ENCODE assay signal across 20 cellular contexts in the genomic region with DNA sequence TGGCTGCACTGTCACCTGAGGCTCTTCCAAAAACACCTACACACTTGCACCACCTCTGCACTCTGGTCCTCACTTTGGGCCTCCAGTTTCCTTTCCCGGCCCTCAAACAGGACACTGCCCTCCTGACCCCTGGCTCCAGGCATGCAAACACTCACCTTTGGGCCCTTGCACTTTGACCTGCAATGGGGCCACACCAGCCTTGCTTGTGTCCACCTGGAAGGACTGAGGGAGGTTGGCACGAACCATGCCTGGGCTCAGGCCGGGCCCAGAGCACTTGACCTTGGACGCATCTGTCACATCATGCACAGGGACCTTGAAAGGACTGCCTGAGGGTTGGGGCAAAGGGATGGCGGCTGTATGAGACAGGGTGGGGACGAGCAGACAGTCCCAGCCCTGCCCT. TPM values are rescaled to one million over a fixed set of nuclear protein-coding genes. Genes with fewer than 3 reads are reported as not detected.
DNase-seq lines count a peak whose midpoint lies in the region; ATAC-seq and TF ChIP-seq lines count a peak whose summit lies in the region.
"Had no signal": no experiment of that assay in that cellular context is flagged by ENCODE, and none has a peak within 500 bp of the region (broad histone marks: within the 10 kb centered on the region; RNA-seq: fewer than 3 reads in every experiment).

No MANE protein-coding gene starts in this region.

- peaks cover 23% of the 10 kb centered on the region for H3K36me3 Mint-ChIP-seq in activated naive CD8-positive, alpha-beta T cell treated with anti-CD3 and anti-CD28 coated beads, Interleukin-2, amount 50 U/mL, for 24 hours (ENCODE audit: low read depth)
- peaks cover 0 to 11% (median 0%) of the 10 kb centered on the region in 5 donors for H3K36me3 Mint-ChIP-seq in naive thymus-derived CD4-positive, alpha-beta T cell

- no peaks in the 10 kb centered on the region for H3K27me3 Mint-ChIP-seq in activated naive CD8-positive, alpha-beta T cell treated with anti-CD3 and anti-CD28 coated beads, Interleukin-2, amount 50 U/mL, for 24 hours
- H3K27me3 Mint-ChIP-seq in naive thymus-derived CD4-positive, alpha-beta T cell, result no peaks in the 10 kb centered on the region
- H3K27me3 Mint-ChIP-seq: activated T-helper 17 cell treated with anti-CD3 and anti-CD28 coated beads, Interleukin-2, amount 50 U/mL, for 72 hours; naive thymus-derived CD8-positive, alpha-beta T cell had no signal

- H3K4me1 Mint-ChIP-seq in activated naive CD8-positive, alpha-beta T cell treated with anti-CD3 and anti-CD28 coated beads, Interleukin-2, amount 50 U/mL, for 24 hours, result peaks cover 35% of the 10 kb centered on the region
- H3K4me1 Mint-ChIP-seq in naive thymus-derived CD4-positive, alpha-beta T cell, result peaks cover 4 to 16% (median 5%) of the 10 kb centered on the region in 7 donors
- H3K4me1 Mint-ChIP-seq: activated T-helper 17 cell treated with anti-CD3 and anti-CD28 coated beads, Interleukin-2, amount 50 U/mL, for 72 hours had no signal

- ATAC-seq in left ventricle myocardium superior, result no peak
- no peak for ATAC-seq in activated naive CD8-positive, alpha-beta T cell treated with anti-CD3 and anti-CD28 coated beads, Interleukin-2, amount 50 U/mL, for 24 hours
- no peak for ATAC-seq in naive thymus-derived CD4-positive, alpha-beta T cell
- ATAC-seq in HG02571 (IDR thresholded peaks at IDR 0.05; ENCODE audit: unreplicated experiment), result no peak
- ATAC-seq: activated T-helper 17 cell treated with anti-CD3 and anti-CD28 coated beads, Interleukin-2, amount 50 U/mL, for 72 hours; heart right ventricle; naive thymus-derived CD8-positive, alpha-beta T cell had no signal

- no peak overlapping the region for H3K4me3 ChIP-seq in right atrium auricular region
- H3K4me3 ChIP-seq in naive thymus-derived CD4-positive, alpha-beta T cell (ENCODE audit: low read length), result no peak overlapping the region
- H3K4me3 ChIP-seq: heart right ventricle, tibial nerve had no signal

- no peaks in the 10 kb centered on the region for H3K27me3 ChIP-seq in right atrium auricular region
- no peaks in the 10 kb centered on the region for H3K27me3 ChIP-seq in naive thymus-derived CD4-positive, alpha-beta T cell (ENCODE audit: control insufficient read depth in 2 of 2, insufficient read depth in 2 of 2, low read length in 2 of 2)
- H3K27me3 ChIP-seq: heart right ventricle, tibial nerve had no signal

- no peaks in the 10 kb centered on the region for H3K9me3 Mint-ChIP-seq in activated naive CD8-positive, alpha-beta T cell treated with anti-CD3 and anti-CD28 coated beads, Interleukin-2, amount 50 U/mL, for 24 hours
- H3K9me3 Mint-ChIP-seq in naive thymus-derived CD4-positive, alpha-beta T cell, result no peaks in the 10 kb centered on the region
- H3K9me3 Mint-ChIP-seq: activated T-helper 17 cell treated with anti-CD3 and anti-CD28 coated beads, Interleukin-2, amount 50 U/mL, for 72 hours; naive thymus-derived CD8-positive, alpha-beta T cell had no signal

- CTCF ChIA-PET in naive thymus-derived CD4-positive, alpha-beta T cell (lab: Charles Lee), result no interaction called here

- peak overlapping the region; percentile 12 to 53 for H3K27ac ChIP-seq in right atrium auricular region
- H3K27ac ChIP-seq in naive thymus-derived CD4-positive, alpha-beta T cell (ENCODE audit: low read depth, low read length), result peak overlapping the region; percentile 21
- H3K27ac ChIP-seq: WERI-Rb-1 had no signal

- POLR2A ChIA-PET in naive thymus-derived CD4-positive, alpha-beta T cell (lab: Charles Lee), result no interaction called here

- no peak overlapping the region for H3K4me3 Mint-ChIP-seq in activated naive CD8-positive, alpha-beta T cell treated with anti-CD3 and anti-CD28 coated beads, Interleukin-2, amount 50 U/mL, for 24 hours
- H3K4me3 Mint-ChIP-seq in naive thymus-derived CD4-positive, alpha-beta T cell, result no peak overlapping the region
- H3K4me3 Mint-ChIP-seq: activated T-helper 17 cell treated with anti-CD3 and anti-CD28 coated beads, Interleukin-2, amount 50 U/mL, for 72 hours had no signal

- no peak for TF ChIP-seq CTCF in right atrium auricular region (IDR thresholded peaks at IDR 0.05)

- peaks cover 89% of the 10 kb centered on the region for H3K36me3 ChIP-seq in right atrium auricular region
- peaks cover 38 to 93% (median 40%) of the 10 kb centered on the region in 3 experiments for H3K36me3 ChIP-seq in naive thymus-derived CD4-positive, alpha-beta T cell (ENCODE audit: control insufficient read depth in 2 of 3, insufficient read depth in 3 of 3, low read length in 3 of 3)

- H3K9me3 ChIP-seq in right atrium auricular region, result no peaks in the 10 kb centered on the region
- H3K9me3 ChIP-seq in naive thymus-derived CD4-positive, alpha-beta T cell (ENCODE audit: control insufficient read depth in 2 of 3, low read length in 3 of 3), result no peaks in the 10 kb centered on the region
- H3K9me3 ChIP-seq: heart right ventricle, tibial nerve had no signal

- intact Hi-C loops in left ventricle myocardium superior (cut with micrococcal nuclease), result no loop called here
- intact Hi-C loops in naive thymus-derived CD4-positive, alpha-beta T cell (cut with micrococcal nuclease), result no loop called here
- intact Hi-C loops in posterior vena cava (cut with DNase I), result no loop called here

- peaks cover 0 to 18% of the 10 kb centered on the region in 2 donors for H3K4me1 ChIP-seq in right atrium auricular region
- peaks cover 0 to 45% of the 10 kb centered on the region in 2 donors for H3K4me1 ChIP-seq in naive thymus-derived CD4-positive, alpha-beta T cell (ENCODE audit: control insufficient read depth in 2 of 2, insufficient read depth in 2 of 2, low read length in 2 of 2)
- H3K4me1 ChIP-seq: tibial nerve had no signal

- DNase-seq in right atrium auricular region (ENCODE audit: low spot score), result no peak
- no peak for DNase-seq in left ventricle myocardium superior
- no peak for DNase-seq in activated naive CD8-positive, alpha-beta T cell treated with anti-CD3 and anti-CD28 coated beads, Interleukin-2, amount 50 U/mL, for 24 hours
- no peak for DNase-seq in naive thymus-derived CD4-positive, alpha-beta T cell
- no peak for DNase-seq in SK-N-DZ (ENCODE audit: low spot score)
- DNase-seq in AML-193 (lab: John Stamatoyannopoulos, UW), result no peak
- DNase-seq in posterior vena cava (ENCODE audit: low spot score), result no peak
- DNase-seq: amniotic stem cell; heart right ventricle; KG1; naive thymus-derived CD8-positive, alpha-beta T cell; NCI-H1048; NCI-H2081 treated with DMSO at 0.1 percent for 48 hours; NCI-H524 treated with DMSO at 0.1 percent for 48 hours; Right ventricle myocardium superior; stimulated activated CD4-positive, alpha-beta T cell treated with anti-CD3 and anti-CD28 coated beads, Interleukin-12 subunit alpha, Interleukin-12 subunit beta, amount 100 ng/mL, for 4 hours; WERI-Rb-1 had no signal

- peak overlapping the region; percentile 60 for H3K27ac Mint-ChIP-seq in activated naive CD8-positive, alpha-beta T cell treated with anti-CD3 and anti-CD28 coated beads, Interleukin-2, amount 50 U/mL, for 24 hours
- peak overlapping the region in 4 of 9 donors; percentile 58 to 85 (median 70) for H3K27ac Mint-ChIP-seq in naive thymus-derived CD4-positive, alpha-beta T cell
- H3K27ac Mint-ChIP-seq: activated T-helper 17 cell treated with anti-CD3 and anti-CD28 coated beads, Interleukin-2, amount 50 U/mL, for 72 hours had no signal

RNA-seq across cellular contexts. Expression of a gene that starts 15.6 kb away (rescaled TPM):
- total RNA-seq in right atrium auricular region (100 to 1,000 TPM; 263 to 419 TPM), left ventricle myocardium superior (228 TPM), posterior vena cava (1,000 to 10,000 TPM; 5,571 to 6,731 TPM)
- 1,000 to 10,000 TPM in 2 of 5 experiments, 100 to 1,000 TPM in 3; 440 to 1,423 (median 604) TPM for total RNA-seq in naive thymus-derived CD4-positive, alpha-beta T cell
- polyA plus RNA-seq in naive thymus-derived CD4-positive, alpha-beta T cell, result 100 to 1,000 TPM in 1 of 2 donors, 10 to 100 TPM in 1; 96.0 to 333 TPM
- 118 and 164 TPM in 2 replicates for polyA plus RNA-seq in SK-N-DZ (2014; cell fraction: cytosol; rRNA removed)
- polyA plus RNA-seq in SK-N-DZ (2014; cell fraction: nucleus; rRNA removed), result 267 and 369 TPM in 2 replicates

RNA-seq across cellular contexts. Expression of a gene that starts 20.3 kb away (rescaled TPM):
- total RNA-seq in right atrium auricular region, result 10 to 100 TPM; 41.5 to 47.0 TPM
- 51.3 TPM for total RNA-seq in left ventricle myocardium superior
- total RNA-seq in naive thymus-derived CD4-positive, alpha-beta T cell, result 100 to 1,000 TPM in 2 of 5 experiments, 10 to 100 TPM in 3; 53.5 to 141 (median 89.9) TPM
- polyA plus RNA-seq in naive thymus-derived CD4-positive, alpha-beta T cell, result 10 to 100 TPM; 31.5 to 34.6 TPM
- polyA plus RNA-seq in SK-N-DZ (2014; cell fraction: cytosol; rRNA removed), result 76.3 and 77.9 TPM in 2 replicates
- 63.6 and 71.0 TPM in 2 replicates for polyA plus RNA-seq in SK-N-DZ (2014; cell fraction: nucleus; rRNA removed)
- 10 to 100 TPM; 61.8 to 67.2 TPM for total RNA-seq in posterior vena cava

RNA-seq across cellular contexts. Expression of a gene that starts 39.3 kb away (rescaled TPM):
- 1,000 to 10,000 TPM; 1,667 to 4,587 TPM for total RNA-seq in right atrium auricular region
- 1,898 TPM for total RNA-seq in left ventricle myocardium superior
- total RNA-seq in naive thymus-derived CD4-positive, alpha-beta T cell, result 1,000 to 10,000 TPM; 2,926 to 5,130 (median 5,063) TPM
- 1,000 to 10,000 TPM; 6,302 to 7,439 TPM for polyA plus RNA-seq in naive thymus-derived CD4-positive, alpha-beta T cell
- 4,718 and 5,431 TPM in 2 replicates for polyA plus RNA-seq in SK-N-DZ (2014; cell fraction: cytosol; rRNA removed)
- polyA plus RNA-seq in SK-N-DZ (2014; cell fraction: nucleus; rRNA removed), result 2,533 and 5,089 TPM in 2 replicates
- 1,000 to 10,000 TPM; 2,294 to 2,387 TPM for total RNA-seq in posterior vena cava

RNA-seq across cellular contexts. Expression of a gene that starts 50.2 kb away (rescaled TPM):
- total RNA-seq in right atrium auricular region (10 to 100 TPM; 74.4 to 84.0 TPM), left ventricle myocardium superior (58.7 TPM), posterior vena cava (10 to 100 TPM; 15.9 to 20.0 TPM)
- total RNA-seq in naive thymus-derived CD4-positive, alpha-beta T cell, result 10 to 100 TPM; 18.4 to 31.1 (median 21.7) TPM
- polyA plus RNA-seq in naive thymus-derived CD4-positive, alpha-beta T cell, result 10 to 100 TPM; 11.1 to 19.6 TPM
- polyA plus RNA-seq in SK-N-DZ (2014; cell fraction: cytosol; rRNA removed), result 15.5 and 17.3 TPM in 2 replicates
- polyA plus RNA-seq in SK-N-DZ (2014; cell fraction: nucleus; rRNA removed), result 12.1 and 20.9 TPM in 2 replicates

RNA-seq across cellular contexts. Expression of a gene that starts 52.5 kb away (rescaled TPM):
- total RNA-seq in right atrium auricular region (10 to 100 TPM; 24.8 to 28.9 TPM), left ventricle myocardium superior (38.0 TPM), posterior vena cava (10 to 100 TPM; 25.3 to 28.1 TPM)
- total RNA-seq in naive thymus-derived CD4-positive, alpha-beta T cell, result 100 to 1,000 TPM in 3 of 5 experiments, 10 to 100 TPM in 2; 90.9 to 130 (median 108) TPM
- polyA plus RNA-seq in naive thymus-derived CD4-positive, alpha-beta T cell, result 10 to 100 TPM; 40.4 to 46.4 TPM
- 37.3 and 52.4 TPM in 2 replicates for polyA plus RNA-seq in SK-N-DZ (2014; cell fraction: cytosol; rRNA removed)
- 299 and 385 TPM in 2 replicates for polyA plus RNA-seq in SK-N-DZ (2014; cell fraction: nucleus; rRNA removed)
